Comparison of ENCODE assay signal across 9 cellular contexts in the genomic region with DNA sequence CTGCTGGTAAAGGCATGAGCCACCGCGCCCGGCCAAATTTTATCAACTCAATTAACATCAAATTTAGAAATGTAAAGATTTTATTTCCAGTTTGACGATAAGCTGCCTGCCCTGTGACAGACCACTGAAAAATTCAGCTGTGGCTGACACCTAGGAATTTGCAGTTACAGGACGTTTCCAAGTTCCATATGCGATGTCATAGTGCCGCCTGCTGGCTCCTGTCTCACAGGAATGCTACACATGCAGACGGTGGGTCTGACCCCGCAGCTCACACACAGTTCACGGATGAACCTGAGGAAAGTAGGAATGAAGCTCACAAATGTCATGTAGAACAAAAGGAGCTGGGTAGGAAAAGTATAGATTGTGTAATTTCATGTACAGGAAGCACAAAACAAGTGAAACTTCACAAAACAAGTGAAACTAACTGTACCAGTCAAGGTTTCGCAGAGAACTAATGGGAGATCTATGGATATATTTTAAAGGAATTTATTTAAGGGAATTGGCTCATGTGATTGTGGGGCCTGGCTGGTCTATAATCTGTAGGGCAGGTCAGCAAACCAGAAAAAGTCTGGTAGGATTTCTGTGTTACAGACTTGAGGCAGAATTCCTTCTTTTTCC. TPM values are rescaled to one million over a fixed set of nuclear protein-coding genes. Genes with fewer than 3 reads are reported as not detected.
A peak's percentile ranks its signal among the peaks of the same experiment; 100 is the strongest.
DNase-seq lines count a peak whose midpoint lies in the region; ATAC-seq and TF ChIP-seq lines count a peak whose summit lies in the region.
"Had no signal": no experiment of that assay in that cellular context is flagged by ENCODE, and none has a peak within 500 bp of the region (broad histone marks: within the 10 kb centered on the region; RNA-seq: fewer than 3 reads in every experiment).

No MANE protein-coding gene starts in this region.

- peak; percentile 93 for TF ChIP-seq CTCF in GM10266 (IDR thresholded peaks at IDR 0.05; ENCODE audit: control insufficient read depth, insufficient read depth, low read depth, missing control alignments)
- peak; percentile 76 to 98 (median 96) for TF ChIP-seq CTCF in adrenal gland (IDR thresholded peaks at IDR 0.05)
- peak; percentile 70 to 96 (median 88) for TF ChIP-seq CTCF in heart left ventricle (IDR thresholded peaks at IDR 0.05)
- peak; percentile 78 to 93 (median 83) for TF ChIP-seq CTCF in vagina (IDR thresholded peaks at IDR 0.05)

- H3K27ac ChIP-seq in adrenal gland (no peak overlapping the region), heart left ventricle (no peak overlapping the region), vagina (no peak overlapping the region)
- H3K27ac ChIP-seq: skin epidermis had no signal

- H3K4me1 Mint-ChIP-seq in T-cell = peaks cover 4 to 10% (median 6%) of the 10 kb centered on the region in 3 donors

- peak; percentile 82 to 94 (median 85) for ATAC-seq in T-cell (replicated peaks in 1 of 4)
- ATAC-seq in heart left ventricle = peak; percentile 68 to 95 (median 92)
- ATAC-seq in GM19455 (IDR thresholded peaks at IDR 0.05; ENCODE audit: unreplicated experiment) = no peak

- H3K36me3 ChIP-seq in adrenal gland (replicated peaks in 1 of 2) = no peaks in the 10 kb centered on the region
- no peaks in the 10 kb centered on the region for H3K36me3 ChIP-seq in heart left ventricle
- H3K36me3 ChIP-seq in vagina = no peaks in the 10 kb centered on the region

- intact Hi-C loops in adrenal gland (cut with DNase I) (loop anchor here (5.0 kb wide), 3 partner anchors 37 to 207 kb away; no protein-coding TSS in a partner anchor), heart left ventricle (cut with DNase I) (loop anchor here (1.0 to 10.0 kb wide), 14 partner anchors 37 to 542 kb away; partner anchors contain the start of gene PTPN2 (in 1 of the 10)), vagina (cut with DNase I) (no loop called here)

- no peaks in the 10 kb centered on the region for H3K9me3 ChIP-seq in adrenal gland (replicated peaks in 1 of 3)
- no peaks in the 10 kb centered on the region for H3K9me3 ChIP-seq in heart left ventricle
- no peaks in the 10 kb centered on the region for H3K9me3 ChIP-seq in vagina

- no peak overlapping the region for H3K4me3 ChIP-seq in adrenal gland
- no peak overlapping the region for H3K4me3 ChIP-seq in heart left ventricle
- no peak overlapping the region for H3K4me3 ChIP-seq in vagina
- H3K4me3 ChIP-seq: skin epidermis had no signal

- no peak overlapping the region for H3K4me3 Mint-ChIP-seq in T-cell

- no peaks in the 10 kb centered on the region for H3K27me3 ChIP-seq in adrenal gland
- no peaks in the 10 kb centered on the region for H3K27me3 ChIP-seq in heart left ventricle
- no peaks in the 10 kb centered on the region for H3K27me3 ChIP-seq in vagina

- H3K27ac Mint-ChIP-seq in T-cell = no peak overlapping the region

- POLR2A ChIA-PET in T-cell (lab: Charles Lee) = interaction anchor here in 1 of 2 donors (0.5 kb wide), 1 partner anchor 18 kb away, joined by 3 read pairs; no protein-coding TSS in a partner anchor

- H3K4me1 ChIP-seq in adrenal gland (replicated peaks in 1 of 2) (no peaks in the 10 kb centered on the region), heart left ventricle (peaks cover 0 to 7% (median 0%) of the 10 kb centered on the region in 12 donors), vagina (no peaks in the 10 kb centered on the region)

- no peaks in the 10 kb centered on the region for H3K36me3 Mint-ChIP-seq in T-cell

- DNase-seq in GM10266 (ENCODE audit: extremely low spot score) = peak; percentile 69
- peak; percentile 24 for DNase-seq in NCI-H1105 treated with DMSO at 0.1 percent for 48 hours (lab: John Stamatoyannopoulos, UW)
- peak; percentile 45 to 81 (median 73) for DNase-seq in T-cell
- DNase-seq in adrenal gland = peak; percentile 77 to 93 (median 86)
- DNase-seq in heart left ventricle = peak; percentile 74 to 88 (median 82)
- DNase-seq in putamen (ENCODE audit: low spot score) = peak; percentile 74
- no peak for DNase-seq in vagina (ENCODE audit: extremely low spot score in 2 of 2)

- H3K9me3 Mint-ChIP-seq in T-cell = no peaks in the 10 kb centered on the region

- TF ChIP-seq POLR2A in adrenal gland (IDR thresholded peaks at IDR 0.05) = no peak
- no peak for TF ChIP-seq POLR2A in heart left ventricle (IDR thresholded peaks at IDR 0.05)
- no peak for TF ChIP-seq POLR2A in vagina (IDR thresholded peaks at IDR 0.05)

- CTCF ChIA-PET in T-cell (lab: Charles Lee) = interaction anchor here (0.5 to 2.4 kb wide), 37 partner anchors 8 to 621 kb away, joined by 3 to 48 read pairs (median 5); partner anchors contain the start of genes CEP76 (in 1 of the 2) and PTPN2 (in 1 of the 2)

- H3K27me3 Mint-ChIP-seq in T-cell = peaks cover 3 to 4% of the 10 kb centered on the region in 2 donors

- WGBS in adrenal gland, 4 donors = 19 to 37% (median 22%) methylated on average over 8 to 11 of the region's 11 CpGs
- WGBS in heart left ventricle, 4 donors = 19 to 22% (median 20%) methylated on average over 11 of the region's 11 CpGs

RNA-seq across cellular contexts. Expression of gene SEH1L, which starts 13.2 kb away (rescaled TPM):
- total RNA-seq in T-cell (10 to 100 TPM; 28.4 to 34.9 (median 29.9) TPM), adrenal gland (10 to 100 TPM in 7 of 8 donors, 1 to 10 TPM in 1; 6.8 to 44.5 (median 26.6) TPM), heart left ventricle (10 to 100 TPM; 12.9 to 28.3 (median 18.5) TPM), vagina (28.0 TPM)
- polyA plus RNA-seq in adrenal gland (10 to 100 TPM; 13.4 to 34.9 (median 17.4) TPM), heart left ventricle (10 to 100 TPM in 1 of 2 donors, 1 to 10 TPM in 1; 8.6 to 39.9 TPM)

RNA-seq across cellular contexts. Expression of gene PTPN2, which starts 50.5 kb away (rescaled TPM):
- total RNA-seq in T-cell (10 to 100 TPM; 44.8 to 78.4 (median 57.2) TPM), adrenal gland (10 to 100 TPM; 13.1 to 38.6 (median 30.4) TPM), heart left ventricle (10 to 100 TPM in 6 of 9 donors, 1 to 10 TPM in 3; 7.5 to 33.1 (median 10.4) TPM), vagina (32.9 TPM)
- polyA plus RNA-seq in adrenal gland (10 to 100 TPM; 20.9 to 60.4 (median 36.4) TPM), heart left ventricle (10 to 100 TPM; 11.7 to 13.9 TPM)

RNA-seq across cellular contexts. Expression of gene CEP192, which starts 56.6 kb away (rescaled TPM):
- total RNA-seq in T-cell = 10 to 100 TPM; 28.9 to 37.2 (median 32.9) TPM
- total RNA-seq in adrenal gland = 10 to 100 TPM in 6 of 8 donors, 1 to 10 TPM in 2; 8.9 to 36.8 (median 16.3) TPM
- 10 to 100 TPM in 1 of 3 donors, 1 to 10 TPM in 2; 7.5 to 17.9 (median 9.0) TPM for polyA plus RNA-seq in adrenal gland
- 10 to 100 TPM; 21.5 to 36.3 (median 27.5) TPM for total RNA-seq in heart left ventricle
- polyA plus RNA-seq in heart left ventricle = 1 to 10 TPM; 5.5 to 8.6 TPM
- total RNA-seq in vagina = 17.9 TPM

Comparison
In these comparisons a context has a peak if more than half of its experiments do, and no peak if none do; other contexts are left out.
1. DNase-seq: peak in GM10266 (single experiment), NCI-H1105 treated with DMSO at 0.1 percent for 48 hours (single experiment), T-cell (34 of 34), adrenal gland (7 of 7), heart left ventricle (5 of 5) and putamen (single experiment); none in vagina (0 of 2).
2. Peak in every context shown above with its lines, with median percentiles within 50 percentile points of each other: CTCF ChIP-seq.